Comparison of ENCODE assay signal across 16 cellular contexts in the genomic region with DNA sequence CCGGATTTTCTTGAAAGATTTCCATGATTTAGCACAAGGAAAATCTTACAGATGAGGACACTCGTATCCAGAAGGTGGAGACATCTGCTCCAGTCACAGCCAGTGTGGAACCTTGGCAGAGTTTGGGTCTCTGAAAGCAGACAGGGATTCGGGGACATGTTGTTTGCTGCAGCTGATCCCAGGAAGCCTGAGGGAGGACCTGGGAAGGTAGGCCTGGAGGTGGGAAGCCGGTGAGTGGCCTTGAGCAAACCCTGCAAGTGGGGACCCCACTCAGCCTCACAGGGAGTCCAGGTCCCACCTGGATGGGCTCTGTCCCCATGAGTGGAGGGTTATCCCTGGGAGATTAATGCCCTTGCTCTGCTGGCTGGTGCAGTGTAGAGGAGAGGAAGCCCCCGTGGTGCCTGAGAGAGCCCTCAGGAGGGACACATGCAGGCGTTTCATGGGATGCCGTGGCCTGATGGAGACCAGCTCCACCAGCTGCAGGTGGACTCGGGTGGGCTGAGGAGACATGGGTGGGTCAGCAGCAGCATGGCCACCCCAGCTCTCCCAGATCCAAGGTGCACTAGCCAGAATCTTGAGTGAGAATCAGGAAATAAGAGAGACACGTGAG. TPM values are rescaled to one million over a fixed set of nuclear protein-coding genes. Genes with fewer than 3 reads are reported as not detected.
DNase-seq lines count a peak whose midpoint lies in the region; ATAC-seq and TF ChIP-seq lines count a peak whose summit lies in the region.
"Had no signal": no experiment of that assay in that cellular context is flagged by ENCODE, and none has a peak within 500 bp of the region (broad histone marks: within the 10 kb centered on the region; RNA-seq: fewer than 3 reads in every experiment).

No MANE protein-coding gene starts in this region.

- DNase-seq in activated naive CD4-positive, alpha-beta T cell treated with anti-CD3 and anti-CD28 coated beads, Interleukin-2, amount 10 ng/mL, durations not matched to agents 7 days and 5 days = peak; percentile 3
- no peak for DNase-seq in activated naive CD4-positive, alpha-beta T cell (lab: John Stamatoyannopoulos, UW)
- DNase-seq in chondrocyte (ENCODE audit: low spot score) (peak; percentile 86), neuronal stem cell (ENCODE audit: low spot score) (no peak), upper lobe of right lung (peak; percentile 47)
- DNase-seq in activated naive CD8-positive, alpha-beta T cell treated with anti-CD3 and anti-CD28 coated beads for 36 hours = no peak
- DNase-seq: COR-L47, DMS153, H7, NCI-H1417, NCI-H2029 treated with DMSO at 0.1 percent for 48 hours, NCI-H510A treated with DMSO at 0.1 percent for 48 hours had no signal

- H3K9me3 ChIP-seq in neuronal stem cell (replicated peaks in 1 of 2; ENCODE audit: control insufficient read depth in 2 of 2, insufficient read depth in 1 of 2, low read depth in 1 of 2, low read length in 2 of 2) (peaks cover 0 to 3% of the 10 kb centered on the region in 2 donors), upper lobe of right lung (no peaks in the 10 kb centered on the region)
- H3K9me3 ChIP-seq: A549 had no signal

- no peak overlapping the region for H3K18ac ChIP-seq in neuronal stem cell (ENCODE audit: low read length)

- H3K27ac ChIP-seq in neuronal stem cell (replicated peaks; ENCODE audit: low read length) (no peak overlapping the region), upper lobe of right lung (no peak overlapping the region)
- H3K27ac ChIP-seq: A549, C4-2B had no signal

- H3K79me1 ChIP-seq in neuronal stem cell (ENCODE audit: low read depth, low read length) = peaks cover 7% of the 10 kb centered on the region

- no peak overlapping the region for H2BK15ac ChIP-seq in neuronal stem cell (ENCODE audit: low read length)

- H3K9me3 Mint-ChIP-seq in activated naive CD4-positive, alpha-beta T cell treated with anti-CD3 and anti-CD28 coated beads, Interleukin-2, amount 10 ng/mL, durations not matched to agents 7 days and 5 days = peaks cover 6% of the 10 kb centered on the region
- H3K9me3 Mint-ChIP-seq in chondrocyte (ENCODE audit: low read depth) = peaks cover 17% of the 10 kb centered on the region
- H3K9me3 Mint-ChIP-seq in activated naive CD8-positive, alpha-beta T cell treated with anti-CD3 and anti-CD28 coated beads for 36 hours = peaks cover 8% of the 10 kb centered on the region

- TF ChIP-seq CTCF in chondrocyte (IDR thresholded peaks at IDR 0.05) (no peak), upper lobe of right lung (IDR thresholded peaks at IDR 0.05) (no peak)

- H3K27ac Mint-ChIP-seq in activated naive CD4-positive, alpha-beta T cell treated with anti-CD3 and anti-CD28 coated beads, Interleukin-2, amount 10 ng/mL, durations not matched to agents 7 days and 5 days = no peak overlapping the region
- no peak overlapping the region for H3K27ac Mint-ChIP-seq in chondrocyte (ENCODE audit: unreplicated experiment)
- no peak overlapping the region for H3K27ac Mint-ChIP-seq in activated naive CD8-positive, alpha-beta T cell treated with anti-CD3 and anti-CD28 coated beads for 36 hours
- H3K27ac Mint-ChIP-seq: IgD-negative memory B cell had no signal

- no peak overlapping the region for H2BK120ac ChIP-seq in neuronal stem cell (ENCODE audit: low read depth, low read length)

- intact Hi-C loops in upper lobe of right lung (cut with DNase I) = no loop called here

- peak overlapping the region; percentile 14 for H2AK5ac ChIP-seq in neuronal stem cell (ENCODE audit: low read depth, low read length)

- H2AFZ ChIP-seq in neuronal stem cell (ENCODE audit: low read length) = no peak overlapping the region

- peaks cover 9% of the 10 kb centered on the region for H3K27me3 Mint-ChIP-seq in activated naive CD4-positive, alpha-beta T cell treated with anti-CD3 and anti-CD28 coated beads, Interleukin-2, amount 10 ng/mL, durations not matched to agents 7 days and 5 days
- no peaks in the 10 kb centered on the region for H3K27me3 Mint-ChIP-seq in chondrocyte (ENCODE audit: low read depth)
- H3K27me3 Mint-ChIP-seq in activated naive CD8-positive, alpha-beta T cell treated with anti-CD3 and anti-CD28 coated beads for 36 hours = peaks cover 9% of the 10 kb centered on the region

- WGBS in neuronal stem cell (ENCODE audit: extremely low coverage in 2 of 2, insufficient read length in 2 of 2, insufficient replicate concordance in 1 of 2), 2 donors = no CpG with 5 or more reads among the region's 9 CpGs

- H3K4me1 ChIP-seq in neuronal stem cell (ENCODE audit: control insufficient read depth in 2 of 2, insufficient read depth in 1 of 2, low read depth in 1 of 2, low read length in 2 of 2) (peaks cover 12% of the 10 kb centered on the region in 2 donors), upper lobe of right lung (no peaks in the 10 kb centered on the region)
- H3K4me1 ChIP-seq: A549 had no signal

- H3K36me3 ChIP-seq in neuronal stem cell (replicated peaks in 1 of 2; ENCODE audit: control insufficient read depth in 2 of 2, insufficient read depth in 2 of 2, low read length in 2 of 2) = peaks cover 18 to 22% of the 10 kb centered on the region in 2 donors
- peaks cover 18% of the 10 kb centered on the region for H3K36me3 ChIP-seq in upper lobe of right lung

- CTCF ChIA-PET in activated naive CD4-positive, alpha-beta T cell treated with anti-CD3 and anti-CD28 coated beads, Interleukin-2, amount 10 ng/mL, durations not matched to agents 7 days and 5 days (lab: Charles Lee) = no interaction called here

- H3K4me3 Mint-ChIP-seq in activated naive CD4-positive, alpha-beta T cell treated with anti-CD3 and anti-CD28 coated beads, Interleukin-2, amount 10 ng/mL, durations not matched to agents 7 days and 5 days = no peak overlapping the region
- no peak overlapping the region for H3K4me3 Mint-ChIP-seq in chondrocyte (ENCODE audit: unreplicated experiment)
- H3K4me3 Mint-ChIP-seq in activated naive CD8-positive, alpha-beta T cell treated with anti-CD3 and anti-CD28 coated beads for 36 hours = no peak overlapping the region

- H3K4me2 ChIP-seq in neuronal stem cell (ENCODE audit: insufficient read depth, low read length, poor library complexity, severe bottlenecking) = no peak overlapping the region
- H3K4me2 ChIP-seq: A549 had no signal

- peaks cover 2% of the 10 kb centered on the region for H3K4me1 Mint-ChIP-seq in activated naive CD4-positive, alpha-beta T cell treated with anti-CD3 and anti-CD28 coated beads, Interleukin-2, amount 10 ng/mL, durations not matched to agents 7 days and 5 days
- no peaks in the 10 kb centered on the region for H3K4me1 Mint-ChIP-seq in chondrocyte (ENCODE audit: low read depth)
- peaks cover 11% of the 10 kb centered on the region for H3K4me1 Mint-ChIP-seq in activated naive CD8-positive, alpha-beta T cell treated with anti-CD3 and anti-CD28 coated beads for 36 hours

- H2BK5ac ChIP-seq in neuronal stem cell (ENCODE audit: low read length) = peak overlapping the region; percentile 35

- H3K27me3 ChIP-seq in neuronal stem cell (ENCODE audit: control insufficient read depth in 3 of 3, insufficient read depth in 3 of 3, low read depth in 1 of 3, low read length in 3 of 3) = no peaks in the 10 kb centered on the region
- H3K27me3 ChIP-seq in upper lobe of right lung = no peaks in the 10 kb centered on the region

- H3K4ac ChIP-seq in neuronal stem cell (ENCODE audit: low read length) = no peak overlapping the region

- peaks cover 9% of the 10 kb centered on the region for H3K36me3 Mint-ChIP-seq in activated naive CD4-positive, alpha-beta T cell treated with anti-CD3 and anti-CD28 coated beads, Interleukin-2, amount 10 ng/mL, durations not matched to agents 7 days and 5 days
- H3K36me3 Mint-ChIP-seq in chondrocyte (ENCODE audit: low read depth) = peaks cover 13% of the 10 kb centered on the region
- peaks cover 16% of the 10 kb centered on the region for H3K36me3 Mint-ChIP-seq in activated naive CD8-positive, alpha-beta T cell treated with anti-CD3 and anti-CD28 coated beads for 36 hours

- H3K14ac ChIP-seq in neuronal stem cell (ENCODE audit: low read length) = no peak overlapping the region

- no peak overlapping the region for H4K91ac ChIP-seq in neuronal stem cell (ENCODE audit: low read depth, low read length, poor library complexity)

- no peak overlapping the region for H2BK12ac ChIP-seq in neuronal stem cell (ENCODE audit: low read length)

- no peak overlapping the region for H3K23ac ChIP-seq in neuronal stem cell (ENCODE audit: low read depth, low read length, poor library complexity)

- H3K9ac ChIP-seq in neuronal stem cell (ENCODE audit: low read depth, low read length, poor library complexity) = no peak overlapping the region

- ATAC-seq in upper lobe of right lung (no peak), HG02885 (IDR thresholded peaks at IDR 0.05; ENCODE audit: poor library complexity, unreplicated experiment) (no peak)
- ATAC-seq: A549 had no signal

- no peak overlapping the region for H3K4me3 ChIP-seq in neuronal stem cell (ENCODE audit: low read length in 2 of 2)
- no peak overlapping the region for H3K4me3 ChIP-seq in upper lobe of right lung
- H3K4me3 ChIP-seq: A549 had no signal

- H4K8ac ChIP-seq in neuronal stem cell (ENCODE audit: low read depth, low read length) = no peak overlapping the region

RNA-seq across cellular contexts. Expression of a gene that starts 7.8 kb away (rescaled TPM):
- 22.7 to 24.6 TPM (median 24.4 TPM) in 3 replicates for total RNA-seq in chondrocyte
- 88.3 TPM for polyA plus RNA-seq in neuronal stem cell (2013, experiment 1 of 2)
- 78.9 TPM for polyA plus RNA-seq in neuronal stem cell (2013, experiment 2 of 2)
- 23.0 TPM for total RNA-seq in upper lobe of right lung
- total RNA-seq in activated naive CD8-positive, alpha-beta T cell treated with anti-CD3 and anti-CD28 coated beads for 36 hours = 10 to 100 TPM; 74.0 to 78.8 TPM

RNA-seq across cellular contexts. Expression of a gene that starts 12.9 kb away (rescaled TPM):
- total RNA-seq in chondrocyte (0.60 TPM in 1 of 3 replicates, not detected in the others), upper lobe of right lung (not detected)
- polyA plus RNA-seq in neuronal stem cell (2013, experiment 1 of 2) = not detected
- not detected for polyA plus RNA-seq in neuronal stem cell (2013, experiment 2 of 2)
- total RNA-seq in activated naive CD8-positive, alpha-beta T cell treated with anti-CD3 and anti-CD28 coated beads for 36 hours = not detected
- total RNA-seq: H7 had no signal
- polyA plus RNA-seq: A549, IgD-negative memory B cell had no signal

RNA-seq across cellular contexts. Expression of a gene that starts 28.7 kb away (rescaled TPM):
- total RNA-seq in chondrocyte = 9.1 to 19.6 TPM (median 19.5 TPM) in 3 replicates
- polyA plus RNA-seq in neuronal stem cell (2013, experiment 1 of 2) = 20.7 TPM
- 20.4 TPM for polyA plus RNA-seq in neuronal stem cell (2013, experiment 2 of 2)
- total RNA-seq in upper lobe of right lung = 27.5 TPM
- under 1 TPM; 0.20 to 0.27 TPM for total RNA-seq in activated naive CD8-positive, alpha-beta T cell treated with anti-CD3 and anti-CD28 coated beads for 36 hours

RNA-seq across cellular contexts. Expression of a gene that starts 37.6 kb away (rescaled TPM):
- total RNA-seq in chondrocyte (0.50 TPM in 1 of 3 replicates, not detected in the others), upper lobe of right lung (not detected)
- polyA plus RNA-seq in neuronal stem cell (2013, experiment 1 of 2) = not detected
- polyA plus RNA-seq in neuronal stem cell (2013, experiment 2 of 2) = not detected
- not detected for total RNA-seq in activated naive CD8-positive, alpha-beta T cell treated with anti-CD3 and anti-CD28 coated beads for 36 hours
- total RNA-seq: H7 had no signal
- polyA plus RNA-seq: A549, IgD-negative memory B cell had no signal

RNA-seq across cellular contexts. Expression of a gene that starts 53.2 kb away (rescaled TPM):
- total RNA-seq in chondrocyte (not detected in 3 replicates), upper lobe of right lung (not detected)
- polyA plus RNA-seq in neuronal stem cell (2013, experiment 1 of 2) = not detected
- not detected for polyA plus RNA-seq in neuronal stem cell (2013, experiment 2 of 2)
- total RNA-seq in activated naive CD8-positive, alpha-beta T cell treated with anti-CD3 and anti-CD28 coated beads for 36 hours = not detected
- total RNA-seq: H7 had no signal
- polyA plus RNA-seq: A549, IgD-negative memory B cell had no signal

Comparison
In these comparisons a context has a peak if more than half of its experiments do, and no peak if none do; other contexts are left out.
1. DNase-seq: peak in activated naive CD4-positive, alpha-beta T cell treated with anti-CD3 and anti-CD28 coated beads, Interleukin-2, amount 10 ng/mL, durations not matched to agents 7 days and 5 days (single experiment), chondrocyte (single experiment) and upper lobe of right lung (single experiment); none in activated naive CD4-positive, alpha-beta T cell (0 of 4), neuronal stem cell (single experiment) and activated naive CD8-positive, alpha-beta T cell treated with anti-CD3 and anti-CD28 coated beads for 36 hours (single experiment).